In genomic region chr3:172520332-172520831, GRCh38 we compare ENCODE assay signal across 8 cellular contexts. TPM values are rescaled to one million over a fixed set of nuclear protein-coding genes. Genes with fewer than 3 reads are reported as not detected.
DNase-seq lines count a peak whose midpoint lies in the region; ATAC-seq and TF ChIP-seq lines count a peak whose summit lies in the region.

No MANE protein-coding gene starts in this region.

- intact Hi-C loops in activated B cell treated with CpG ODN at 0.5 μM for 24 hours (cut with micrococcal nuclease) = no loop called here
- intact Hi-C loops in lower lobe of right lung (cut with DNase I) = no loop called here

- no peaks in the 10 kb centered on the region for H3K27me3 Mint-ChIP-seq in activated B cell treated with CpG ODN at 0.5 μM for 24 hours

- ATAC-seq in HG02884 (IDR thresholded peaks at IDR 0.05; ENCODE audit: unreplicated experiment) (peak; percentile 53), activated B cell treated with CpG ODN at 0.5 μM for 24 hours (ENCODE audit: low read depth) (peak; percentile 26), lower lobe of right lung (no peak)

- no peaks in the 10 kb centered on the region for H3K27me3 ChIP-seq in lower lobe of right lung (ENCODE audit: low read depth)

- peaks cover 22% of the 10 kb centered on the region for H3K36me3 Mint-ChIP-seq in activated B cell treated with CpG ODN at 0.5 μM for 24 hours (ENCODE audit: low read depth)

- H3K27ac ChIP-seq in lower lobe of right lung = peak overlapping the region; percentile 54

- no peaks in the 10 kb centered on the region for H3K36me3 ChIP-seq in lower lobe of right lung

- H3K4me3 Mint-ChIP-seq in activated B cell treated with CpG ODN at 0.5 μM for 24 hours = peak overlapping the region; percentile 94

- peak; percentile 46 for DNase-seq in activated CD4-positive, alpha-beta T cell treated with anti-CD3 and anti-CD28 coated beads for 48 hours
- no peak for DNase-seq in activated CD4-positive, alpha-beta T cell treated with anti-CD3 and anti-CD28 coated beads, Interleukin-2, amount 50 U/mL, for 1 hour
- DNase-seq in activated B cell treated with CpG ODN at 0.5 μM for 24 hours = no peak
- no peak for DNase-seq in lower lobe of right lung
- DNase-seq in NCI-H146 (lab: John Stamatoyannopoulos, UW) = no peak
- DNase-seq in DMS79 treated with DMSO at 0.1 percent for 48 hours (lab: John Stamatoyannopoulos, UW) = no peak
- DNase-seq in NCI-H1092 (lab: John Stamatoyannopoulos, UW) = no peak

- no peaks in the 10 kb centered on the region for H3K9me3 ChIP-seq in lower lobe of right lung

- H3K4me1 ChIP-seq in lower lobe of right lung = peaks cover 67% of the 10 kb centered on the region

- peak overlapping the region; percentile 69 for H3K27ac Mint-ChIP-seq in activated B cell treated with CpG ODN at 0.5 μM for 24 hours

- H3K4me3 ChIP-seq in lower lobe of right lung = peak overlapping the region; percentile 64

- no peak for TF ChIP-seq CTCF in activated B cell treated with CpG ODN at 0.5 μM for 24 hours (IDR thresholded peaks at IDR 0.05)
- TF ChIP-seq CTCF in lower lobe of right lung (IDR thresholded peaks at IDR 0.05) = no peak

- H3K9me3 Mint-ChIP-seq in activated B cell treated with CpG ODN at 0.5 μM for 24 hours = no peaks in the 10 kb centered on the region

- POLR2A ChIA-PET in activated B cell treated with CpG ODN at 0.5 μM for 24 hours (lab: Charles Lee) = no interaction called here

- CTCF ChIA-PET in activated B cell treated with CpG ODN at 0.5 μM for 24 hours (lab: Charles Lee) = interaction anchor here (1.0 to 2.0 kb wide), 2 partner anchors 75 to 79 kb away, joined by 4 to 9 read pairs; no protein-coding TSS in a partner anchor

- H3K4me1 Mint-ChIP-seq in activated B cell treated with CpG ODN at 0.5 μM for 24 hours = peaks cover 74% of the 10 kb centered on the region

RNA-seq across cellular contexts. Expression of gene TNFSF10, which starts 2.8 kb away (rescaled TPM):
- total RNA-seq in activated B cell treated with CpG ODN at 0.5 μM for 24 hours (7.2 and 7.4 TPM in 2 replicates), lower lobe of right lung (168 TPM)

Comparison
In these comparisons a context has a peak if more than half of its experiments do, and no peak if none do; other contexts are left out.
1. ATAC-seq: peak in HG02884 (single experiment) and activated B cell treated with CpG ODN at 0.5 μM for 24 hours (single experiment); none in lower lobe of right lung (0 of 2).
2. RNA of gene TNFSF10, which starts 2.8 kb away (total RNA-seq): 168 TPM in lower lobe of right lung (single experiment); 7.2 to 7.4 TPM in activated B cell treated with CpG ODN at 0.5 μM for 24 hours; every median in the first group is over 10 times any median in the second.